In the genomic region with DNA sequence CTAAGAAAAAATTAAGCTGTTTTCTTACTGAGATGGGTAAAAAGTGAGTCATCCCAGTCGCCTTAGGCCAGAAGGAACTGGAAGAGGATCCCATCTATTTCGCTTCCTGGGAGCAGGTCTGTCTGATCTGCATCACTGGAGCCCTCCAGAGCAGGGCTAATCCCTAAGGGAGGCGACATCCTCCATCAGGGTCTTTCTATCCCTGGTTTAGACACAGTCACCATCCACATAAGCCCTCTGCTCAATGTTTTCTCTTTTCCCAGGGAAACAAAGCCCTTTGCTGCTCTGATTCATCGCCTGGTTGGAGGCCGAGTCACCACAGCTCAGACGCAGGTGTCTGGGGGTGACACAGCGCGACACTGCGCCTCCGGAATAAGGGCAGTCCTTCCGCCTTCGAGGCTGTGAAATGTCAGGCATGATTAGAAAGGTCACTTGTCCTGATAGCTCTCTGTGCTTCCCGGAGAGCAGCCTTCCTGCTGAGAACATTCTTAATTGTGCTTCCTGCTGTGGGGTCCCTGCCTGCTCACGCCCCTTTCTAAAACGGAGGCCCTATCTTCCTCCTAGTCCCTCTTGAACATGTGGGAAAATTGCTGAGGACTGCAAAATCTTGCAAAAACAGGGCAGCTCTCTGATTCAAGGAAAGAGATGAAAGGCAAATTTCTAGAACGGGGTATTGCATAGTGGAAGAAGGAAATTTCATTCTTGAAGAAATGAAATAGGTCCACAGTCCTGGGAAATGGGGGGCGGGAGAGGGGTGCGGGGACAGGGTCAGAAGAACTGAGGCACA, we compare ENCODE assay signal across 1 cellular context.
TF ChIP-seq lines count a peak whose summit lies in the region.

No MANE protein-coding gene starts in this region.

TF ChIP-seq in endothelial cell of umbilical vein, 7 proteins besides CTCF, POLR2A, EP300 and RAD21:
- TF ChIP-seq, protein P1, sequence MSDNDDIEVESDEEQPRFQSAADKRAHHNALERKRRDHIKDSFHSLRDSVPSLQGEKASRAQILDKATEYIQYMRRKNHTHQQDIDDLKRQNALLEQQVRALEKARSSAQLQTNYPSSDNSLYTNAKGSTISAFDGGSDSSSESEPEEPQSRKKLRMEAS (IDR thresholded peaks at IDR 0.05; ENCODE audit: insufficient read depth, insufficient read length): no peak
- peak; percentile 63 for TF ChIP-seq POLR2AphosphoS5 (IDR thresholded peaks at IDR 0.05; ENCODE audit: insufficient read depth, low read depth, low read length)
- TF ChIP-seq FOS (IDR thresholded peaks at IDR 0.05; ENCODE audit: borderline replicate concordance, insufficient read depth, low read length): peak; percentile 83
- TF ChIP-seq GATA2 (IDR thresholded peaks at IDR 0.05; ENCODE audit: insufficient read depth, insufficient read length, low read depth, low read length): peak; percentile 28
